Comparison of ENCODE assay signal across 1 cellular context in the genomic region with DNA sequence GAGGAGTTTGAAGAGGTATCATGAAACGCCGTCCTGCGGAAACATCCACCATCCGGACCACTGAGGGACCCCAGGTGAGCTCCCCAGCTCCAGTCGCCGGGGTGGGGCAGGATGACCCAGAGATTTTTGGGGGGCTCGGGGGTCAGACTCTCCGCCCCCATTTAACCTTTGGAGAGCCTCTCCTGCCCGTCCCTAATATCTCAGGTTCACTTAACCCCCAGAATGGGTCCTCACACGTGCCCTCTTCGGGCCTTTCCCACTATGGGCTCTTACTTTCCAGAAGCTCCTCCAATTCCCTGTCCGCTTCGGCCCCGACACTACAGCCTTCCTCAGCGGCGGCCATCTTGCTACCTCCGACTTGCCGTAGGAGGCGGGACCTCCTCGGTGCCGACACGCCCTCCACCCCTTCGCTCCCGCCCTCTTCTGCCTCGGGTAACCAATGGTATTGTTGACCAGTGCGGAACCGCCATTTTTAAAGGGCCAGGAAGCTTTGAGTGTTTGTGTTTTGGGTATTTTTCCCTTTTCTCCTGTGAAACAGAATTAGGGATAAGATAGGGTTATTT.
A peak's percentile ranks its signal among the peaks of the same experiment; 100 is the strongest.
TF ChIP-seq lines count a peak whose summit lies in the region.

A gene with protein sequence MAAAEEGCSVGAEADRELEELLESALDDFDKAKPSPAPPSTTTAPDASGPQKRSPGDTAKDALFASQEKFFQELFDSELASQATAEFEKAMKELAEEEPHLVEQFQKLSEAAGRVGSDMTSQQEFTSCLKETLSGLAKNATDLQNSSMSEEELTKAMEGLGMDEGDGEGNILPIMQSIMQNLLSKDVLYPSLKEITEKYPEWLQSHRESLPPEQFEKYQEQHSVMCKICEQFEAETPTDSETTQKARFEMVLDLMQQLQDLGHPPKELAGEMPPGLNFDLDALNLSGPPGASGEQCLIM (minus strand): TSS at position 352 of the 563 bp plus-strand sequence. CDS start 9 bp downstream, at position 343.

TF ChIP-seq in HepG2, 621 proteins besides CTCF, POLR2A, EP300 and RAD21 (continued from another document and continues in another):
- TF ChIP-seq, protein P1, sequence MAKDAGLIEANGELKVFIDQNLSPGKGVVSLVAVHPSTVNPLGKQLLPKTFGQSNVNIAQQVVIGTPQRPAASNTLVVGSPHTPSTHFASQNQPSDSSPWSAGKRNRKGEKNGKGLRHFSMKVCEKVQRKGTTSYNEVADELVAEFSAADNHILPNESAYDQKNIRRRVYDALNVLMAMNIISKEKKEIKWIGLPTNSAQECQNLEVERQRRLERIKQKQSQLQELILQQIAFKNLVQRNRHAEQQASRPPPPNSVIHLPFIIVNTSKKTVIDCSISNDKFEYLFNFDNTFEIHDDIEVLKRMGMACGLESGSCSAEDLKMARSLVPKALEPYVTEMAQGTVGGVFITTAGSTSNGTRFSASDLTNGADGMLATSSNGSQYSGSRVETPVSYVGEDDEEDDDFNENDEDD (CRISPR knock-in tag; IDR thresholded peaks at IDR 0.05; ENCODE audit: borderline replicate concordance) = peak; percentile 98
- TF ChIP-seq RNF2 (conservative IDR thresholded peaks at IDR 0.05; ENCODE audit: low read depth) = no peak
- no peak for TF ChIP-seq ZBTB38 (CRISPR knock-in tag; IDR thresholded peaks at IDR 0.05)
- TF ChIP-seq HNRNPLL (IDR thresholded peaks at IDR 0.05; ENCODE audit: low read depth, low read length, poor library complexity, severe bottlenecking) = no peak
- TF ChIP-seq ZKSCAN1 (IDR thresholded peaks at IDR 0.05; ENCODE audit: low read length) = no peak
- no peak for TF ChIP-seq ZNF12 (CRISPR knock-in tag; IDR thresholded peaks at IDR 0.05)
- no peak for TF ChIP-seq PLRG1 (conservative IDR thresholded peaks at IDR 0.05)
- TF ChIP-seq KDM6A (CRISPR knock-in tag; IDR thresholded peaks at IDR 0.05; ENCODE audit: low read depth) = no peak
- TF ChIP-seq FOXP4 (CRISPR knock-in tag; IDR thresholded peaks at IDR 0.05) = no peak
- no peak for TF ChIP-seq ZBTB21 (CRISPR knock-in tag; IDR thresholded peaks at IDR 0.05)
- TF ChIP-seq CSRNP2 (CRISPR knock-in tag; conservative IDR thresholded peaks at IDR 0.05; ENCODE audit: low read depth) = no peak
- no peak for TF ChIP-seq ZNF180 (CRISPR knock-in tag; IDR thresholded peaks at IDR 0.05; ENCODE audit: borderline replicate concordance, low read depth)
- no peak for TF ChIP-seq RBM22 (optimal IDR thresholded peaks at IDR 0.05; ENCODE audit: low read length)
- TF ChIP-seq LCORL (IDR thresholded peaks at IDR 0.05) = no peak
- TF ChIP-seq LCORL (CRISPR knock-in tag; IDR thresholded peaks at IDR 0.05) = no peak; the same call in 1 of the 2 replicates
- TF ChIP-seq, protein P2, sequence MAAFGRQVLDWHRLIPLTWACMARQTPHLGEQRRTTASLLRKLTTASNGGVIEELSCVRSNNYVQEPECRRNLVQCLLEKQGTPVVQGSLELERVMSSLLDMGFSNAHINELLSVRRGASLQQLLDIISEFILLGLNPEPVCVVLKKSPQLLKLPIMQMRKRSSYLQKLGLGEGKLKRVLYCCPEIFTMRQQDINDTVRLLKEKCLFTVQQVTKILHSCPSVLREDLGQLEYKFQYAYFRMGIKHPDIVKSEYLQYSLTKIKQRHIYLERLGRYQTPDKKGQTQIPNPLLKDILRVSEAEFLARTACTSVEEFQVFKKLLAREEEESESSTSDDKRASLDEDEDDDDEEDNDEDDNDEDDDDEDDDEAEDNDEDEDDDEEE (CRISPR knock-in tag; IDR thresholded peaks at IDR 0.05) = no peak
- peak; percentile 91 for TF ChIP-seq POLR2G (IDR thresholded peaks at IDR 0.05; ENCODE audit: low read depth, low read length)
- peak; percentile 62; the same call in 1 of the 2 replicates for TF ChIP-seq TARDBP (CRISPR knock-in tag; IDR thresholded peaks at IDR 0.05)
- TF ChIP-seq SMAD1 (CRISPR knock-in tag; IDR thresholded peaks at IDR 0.05; ENCODE audit: borderline replicate concordance, low read depth) = 0 out of 2 replicates have a peak, but pooled peaks have one; percentile 46
- TF ChIP-seq ZNF550 (CRISPR knock-in tag; IDR thresholded peaks at IDR 0.05; ENCODE audit: borderline replicate concordance) = no peak
- TF ChIP-seq ARNT2 (CRISPR knock-in tag; IDR thresholded peaks at IDR 0.05; ENCODE audit: low read depth) = 0 out of 2 replicates have a peak, but pooled peaks have one; percentile 73
- TF ChIP-seq, protein P3, sequence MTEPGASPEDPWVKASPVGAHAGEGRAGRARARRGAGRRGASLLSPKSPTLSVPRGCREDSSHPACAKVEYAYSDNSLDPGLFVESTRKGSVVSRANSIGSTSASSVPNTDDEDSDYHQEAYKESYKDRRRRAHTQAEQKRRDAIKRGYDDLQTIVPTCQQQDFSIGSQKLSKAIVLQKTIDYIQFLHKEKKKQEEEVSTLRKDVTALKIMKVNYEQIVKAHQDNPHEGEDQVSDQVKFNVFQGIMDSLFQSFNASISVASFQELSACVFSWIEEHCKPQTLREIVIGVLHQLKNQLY (CRISPR knock-in tag; IDR thresholded peaks at IDR 0.05) = no peak
- TF ChIP-seq ZNF34 (CRISPR knock-in tag; IDR thresholded peaks at IDR 0.05; ENCODE audit: borderline replicate concordance) = no peak
- TF ChIP-seq ZNF800 (CRISPR knock-in tag; IDR thresholded peaks at IDR 0.05) = no peak
- TF ChIP-seq NONO (IDR thresholded peaks at IDR 0.05) = no peak
- TF ChIP-seq NONO (CRISPR knock-in tag; conservative IDR thresholded peaks at IDR 0.05) = no peak; the same call in 1 of the 2 replicates
- TF ChIP-seq AGO2 (optimal IDR thresholded peaks at IDR 0.05; ENCODE audit: low read depth, low read length) = no peak
- TF ChIP-seq SIN3B (IDR thresholded peaks at IDR 0.05; ENCODE audit: low read length) = peak; percentile 97
- TF ChIP-seq THYN1 (CRISPR knock-in tag; IDR thresholded peaks at IDR 0.05; ENCODE audit: borderline replicate concordance, low read depth) = no peak
- TF ChIP-seq KLF9 (CRISPR knock-in tag; IDR thresholded peaks at IDR 0.05; ENCODE audit: low read depth) = peak; percentile 52; the same call in 1 of the 2 replicates
- peak; percentile 92 for TF ChIP-seq GATAD1 (CRISPR knock-in tag; IDR thresholded peaks at IDR 0.05)
- TF ChIP-seq, protein P4, sequence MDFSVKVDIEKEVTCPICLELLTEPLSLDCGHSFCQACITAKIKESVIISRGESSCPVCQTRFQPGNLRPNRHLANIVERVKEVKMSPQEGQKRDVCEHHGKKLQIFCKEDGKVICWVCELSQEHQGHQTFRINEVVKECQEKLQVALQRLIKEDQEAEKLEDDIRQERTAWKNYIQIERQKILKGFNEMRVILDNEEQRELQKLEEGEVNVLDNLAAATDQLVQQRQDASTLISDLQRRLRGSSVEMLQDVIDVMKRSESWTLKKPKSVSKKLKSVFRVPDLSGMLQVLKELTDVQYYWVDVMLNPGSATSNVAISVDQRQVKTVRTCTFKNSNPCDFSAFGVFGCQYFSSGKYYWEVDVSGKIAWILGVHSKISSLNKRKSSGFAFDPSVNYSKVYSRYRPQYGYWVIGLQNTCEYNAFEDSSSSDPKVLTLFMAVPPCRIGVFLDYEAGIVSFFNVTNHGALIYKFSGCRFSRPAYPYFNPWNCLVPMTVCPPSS (IDR thresholded peaks at IDR 0.05) = no peak
- no peak for TF ChIP-seq BCL3 (CRISPR knock-in tag; IDR thresholded peaks at IDR 0.05)
- TF ChIP-seq, protein P5, sequence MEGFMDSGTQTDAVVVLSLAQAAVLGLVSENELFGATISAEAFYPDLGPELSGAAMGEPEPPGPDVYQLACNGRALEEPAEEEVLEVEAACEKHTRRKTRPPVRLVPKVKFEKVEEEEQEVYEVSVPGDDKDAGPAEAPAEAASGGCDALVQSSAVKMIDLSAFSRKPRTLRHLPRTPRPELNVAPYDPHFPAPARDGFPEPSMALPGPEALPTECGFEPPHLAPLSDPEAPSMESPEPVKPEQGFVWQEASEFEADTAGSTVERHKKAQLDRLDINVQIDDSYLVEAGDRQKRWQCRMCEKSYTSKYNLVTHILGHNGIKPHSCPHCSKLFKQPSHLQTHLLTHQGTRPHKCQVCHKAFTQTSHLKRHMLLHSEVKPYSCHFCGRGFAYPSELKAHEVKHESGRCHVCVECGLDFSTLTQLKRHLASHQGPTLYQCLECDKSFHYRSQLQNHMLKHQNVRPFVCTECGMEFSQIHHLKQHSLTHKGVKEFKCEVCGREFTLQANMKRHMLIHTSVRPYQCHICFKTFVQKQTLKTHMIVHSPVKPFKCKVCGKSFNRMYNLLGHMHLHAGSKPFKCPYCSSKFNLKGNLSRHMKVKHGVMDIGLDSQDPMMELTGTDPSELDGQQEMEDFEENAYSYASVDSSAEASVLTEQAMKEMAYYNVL (CRISPR knock-in tag; IDR thresholded peaks at IDR 0.05; ENCODE audit: borderline replicate concordance) = no peak
- TF ChIP-seq MXD1 (CRISPR knock-in tag; IDR thresholded peaks at IDR 0.05) = peak; percentile 26; the same call in 1 of the 2 replicates
- TF ChIP-seq, protein P6, sequence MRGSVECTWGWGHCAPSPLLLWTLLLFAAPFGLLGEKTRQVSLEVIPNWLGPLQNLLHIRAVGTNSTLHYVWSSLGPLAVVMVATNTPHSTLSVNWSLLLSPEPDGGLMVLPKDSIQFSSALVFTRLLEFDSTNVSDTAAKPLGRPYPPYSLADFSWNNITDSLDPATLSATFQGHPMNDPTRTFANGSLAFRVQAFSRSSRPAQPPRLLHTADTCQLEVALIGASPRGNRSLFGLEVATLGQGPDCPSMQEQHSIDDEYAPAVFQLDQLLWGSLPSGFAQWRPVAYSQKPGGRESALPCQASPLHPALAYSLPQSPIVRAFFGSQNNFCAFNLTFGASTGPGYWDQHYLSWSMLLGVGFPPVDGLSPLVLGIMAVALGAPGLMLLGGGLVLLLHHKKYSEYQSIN (CRISPR knock-in tag; IDR thresholded peaks at IDR 0.05; ENCODE audit: borderline replicate concordance) = no peak
- no peak for TF ChIP-seq KAT2B (IDR thresholded peaks at IDR 0.05; ENCODE audit: borderline replicate concordance, low read depth, low read length)
- TF ChIP-seq HNF4A (CRISPR knock-in tag; IDR thresholded peaks at IDR 0.05) = no peak
- TF ChIP-seq NFRKB (IDR thresholded peaks at IDR 0.05) = peak; percentile 67; the same call in 1 of the 2 replicates
- no peak for TF ChIP-seq SRSF1 (optimal IDR thresholded peaks at IDR 0.05; ENCODE audit: low read depth, low read length)
- TF ChIP-seq, protein P7, sequence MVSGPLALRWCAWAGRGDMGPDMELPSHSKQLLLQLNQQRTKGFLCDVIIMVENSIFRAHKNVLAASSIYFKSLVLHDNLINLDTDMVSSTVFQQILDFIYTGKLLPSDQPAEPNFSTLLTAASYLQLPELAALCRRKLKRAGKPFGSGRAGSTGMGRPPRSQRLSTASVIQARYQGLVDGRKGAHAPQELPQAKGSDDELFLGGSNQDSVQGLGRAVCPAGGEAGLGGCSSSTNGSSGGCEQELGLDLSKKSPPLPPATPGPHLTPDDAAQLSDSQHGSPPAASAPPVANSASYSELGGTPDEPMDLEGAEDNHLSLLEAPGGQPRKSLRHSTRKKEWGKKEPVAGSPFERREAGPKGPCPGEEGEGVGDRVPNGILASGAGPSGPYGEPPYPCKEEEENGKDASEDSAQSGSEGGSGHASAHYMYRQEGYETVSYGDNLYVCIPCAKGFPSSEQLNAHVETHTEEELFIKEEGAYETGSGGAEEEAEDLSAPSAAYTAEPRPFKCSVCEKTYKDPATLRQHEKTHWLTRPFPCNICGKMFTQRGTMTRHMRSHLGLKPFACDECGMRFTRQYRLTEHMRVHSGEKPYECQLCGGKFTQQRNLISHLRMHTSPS (CRISPR knock-in tag; IDR thresholded peaks at IDR 0.05; ENCODE audit: low read depth) = no peak
- TF ChIP-seq MED1 (CRISPR knock-in tag; IDR thresholded peaks at IDR 0.05) = peak; percentile 42; the same call in 1 of the 2 replicates
